In the genomic region with DNA sequence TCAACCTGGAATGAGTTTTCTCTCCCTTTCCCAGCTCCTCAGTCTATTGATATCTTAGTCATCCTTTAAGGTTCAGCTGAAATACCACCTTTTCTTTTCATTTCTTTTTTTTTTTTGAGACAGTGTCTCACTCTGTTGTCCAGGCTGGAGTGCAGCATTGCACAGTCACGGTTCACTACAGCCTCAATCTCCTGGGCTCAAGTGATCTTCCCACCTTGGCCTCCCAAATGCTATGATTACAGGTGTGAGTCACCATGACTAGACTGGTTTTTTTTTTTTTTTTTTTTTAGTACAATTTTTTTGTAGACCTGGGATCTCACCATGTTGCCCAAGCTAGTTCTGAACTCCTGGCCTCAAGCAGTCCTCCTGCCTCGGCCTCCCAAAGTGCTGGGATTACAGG, we compare ENCODE assay signal across 12 cellular contexts. TPM values are rescaled to one million over a fixed set of nuclear protein-coding genes. Genes with fewer than 3 reads are reported as not detected.
DNase-seq lines count a peak whose midpoint lies in the region; ATAC-seq and TF ChIP-seq lines count a peak whose summit lies in the region.
"Had no signal": no experiment of that assay in that cellular context is flagged by ENCODE, and none has a peak within 500 bp of the region (broad histone marks: within the 10 kb centered on the region; RNA-seq: fewer than 3 reads in every experiment).

No MANE protein-coding gene starts in this region.

- peak; percentile 59 for ATAC-seq in stimulated activated effector memory CD8-positive, alpha-beta T cell treated with anti-CD3 and anti-CD28 coated beads, Interleukin-12 subunit alpha, Interleukin-12 subunit beta, amount 100 ng/mL, for 72 hours
- ATAC-seq: effector memory CD8-positive, alpha-beta T cell; Right ventricle myocardium inferior had no signal

- TF ChIP-seq CTCF in MCF 10A (IDR thresholded peaks at IDR 0.05; ENCODE audit: unreplicated experiment) (no peak), breast epithelium (IDR thresholded peaks at IDR 0.05) (no peak), epithelial cell of esophagus (IDR thresholded peaks at IDR 0.05; ENCODE audit: insufficient read depth, low read depth, low read length, missing control alignments) (no peak), ascending aorta (IDR thresholded peaks at IDR 0.05) (no peak)

- peaks cover 21% of the 10 kb centered on the region for H3K36me3 Mint-ChIP-seq in MCF 10A (ENCODE audit: insufficient read depth, unreplicated experiment)
- H3K36me3 Mint-ChIP-seq in stimulated activated effector memory CD8-positive, alpha-beta T cell treated with anti-CD3 and anti-CD28 coated beads, Interleukin-12 subunit alpha, Interleukin-12 subunit beta, amount 100 ng/mL, for 72 hours, result peaks cover 14% of the 10 kb centered on the region

- CTCF ChIA-PET in MCF 10A (lab: Yijun Ruan, JAX), result interaction anchor here (0.6 to 1.0 kb wide), 3 partner anchors 41 to 119 kb away, joined by 3 to 4 read pairs (median 3); no protein-coding TSS in a partner anchor

- no peaks in the 10 kb centered on the region for H3K9me3 ChIP-seq in breast epithelium
- no peaks in the 10 kb centered on the region for H3K9me3 ChIP-seq in ascending aorta

- H3K4me1 ChIP-seq in breast epithelium, result no peaks in the 10 kb centered on the region
- H3K4me1 ChIP-seq in ascending aorta, result peaks cover 2 to 19% of the 10 kb centered on the region in 2 donors

- no peaks in the 10 kb centered on the region for H3K27me3 Mint-ChIP-seq in MCF 10A (ENCODE audit: insufficient read depth, unreplicated experiment)
- H3K27me3 Mint-ChIP-seq: effector memory CD8-positive, alpha-beta T cell had no signal

- no peak for TF ChIP-seq POLR2A in breast epithelium (IDR thresholded peaks at IDR 0.05)

- no peaks in the 10 kb centered on the region for H3K9me3 Mint-ChIP-seq in MCF 10A (ENCODE audit: unreplicated experiment)
- H3K9me3 Mint-ChIP-seq in stimulated activated effector memory CD8-positive, alpha-beta T cell treated with anti-CD3 and anti-CD28 coated beads, Interleukin-12 subunit alpha, Interleukin-12 subunit beta, amount 100 ng/mL, for 72 hours, result no peaks in the 10 kb centered on the region
- H3K9me3 Mint-ChIP-seq: effector memory CD8-positive, alpha-beta T cell had no signal

- intact Hi-C loops in MCF 10A (cut with micrococcal nuclease), result no loop called here
- intact Hi-C loops in breast epithelium (cut with DNase I; ENCODE audit: low total_unique reads), result no loop called here
- intact Hi-C loops in ascending aorta (cut with DNase I), result no loop called here

- no peaks in the 10 kb centered on the region for H3K4me1 Mint-ChIP-seq in MCF 10A (ENCODE audit: insufficient read depth, unreplicated experiment)
- peaks cover 22% of the 10 kb centered on the region for H3K4me1 Mint-ChIP-seq in stimulated activated effector memory CD8-positive, alpha-beta T cell treated with anti-CD3 and anti-CD28 coated beads, Interleukin-12 subunit alpha, Interleukin-12 subunit beta, amount 100 ng/mL, for 72 hours

- no peak overlapping the region for H3K27ac ChIP-seq in breast epithelium
- no peak overlapping the region for H3K27ac ChIP-seq in ascending aorta

- H3K27ac Mint-ChIP-seq in MCF 10A (ENCODE audit: low read depth, unreplicated experiment), result peak overlapping the region; percentile 58
- H3K27ac Mint-ChIP-seq in stimulated activated effector memory CD8-positive, alpha-beta T cell treated with anti-CD3 and anti-CD28 coated beads, Interleukin-12 subunit alpha, Interleukin-12 subunit beta, amount 100 ng/mL, for 72 hours, result no peak overlapping the region
- H3K27ac Mint-ChIP-seq: effector memory CD8-positive, alpha-beta T cell had no signal

- BruUV-seq in MCF 10A (replicated peaks; lab: Mats Ljungman, UMichigan), result no TSS peak

- H3K36me3 ChIP-seq in breast epithelium, result no peaks in the 10 kb centered on the region
- H3K36me3 ChIP-seq in ascending aorta, result no peaks in the 10 kb centered on the region

- H3K4me3 Mint-ChIP-seq in MCF 10A (ENCODE audit: unreplicated experiment), result no peak overlapping the region
- H3K4me3 Mint-ChIP-seq in stimulated activated effector memory CD8-positive, alpha-beta T cell treated with anti-CD3 and anti-CD28 coated beads, Interleukin-12 subunit alpha, Interleukin-12 subunit beta, amount 100 ng/mL, for 72 hours, result no peak overlapping the region
- H3K4me3 Mint-ChIP-seq: effector memory CD8-positive, alpha-beta T cell had no signal

- POLR2A ChIA-PET in MCF 10A (lab: Yijun Ruan, JAX), result interaction anchor here (0.6 to 1.5 kb wide), 4 partner anchors 9 to 130 kb away, joined by 3 read pairs; no protein-coding TSS in a partner anchor

- peak; percentile 55 for DNase-seq in MCF 10A (ENCODE audit: unreplicated experiment)
- DNase-seq in breast epithelium (ENCODE audit: low spot score in 2 of 2), result no peak
- DNase-seq in NCI-H226, result peak; percentile 58
- DNase-seq in epithelial cell of esophagus (ENCODE audit: low read depth), result peak; percentile 73
- no peak for DNase-seq in stimulated activated effector memory CD8-positive, alpha-beta T cell treated with anti-CD3 and anti-CD28 coated beads, Interleukin-12 subunit alpha, Interleukin-12 subunit beta, amount 100 ng/mL, for 72 hours (ENCODE audit: low spot score in 2 of 2)
- no peak for DNase-seq in ascending aorta (ENCODE audit: low spot score in 2 of 2)
- DNase-seq in NCI-H187 treated with DMSO at 0.1 percent for 48 hours (lab: John Stamatoyannopoulos, UW), result no peak
- DNase-seq in epidermal melanocyte (ENCODE audit: insufficient read length, low spot score), result no peak
- DNase-seq: effector memory CD8-positive, alpha-beta T cell; NCI-H2029; T1000 had no signal

- H3K27me3 ChIP-seq in breast epithelium, result no peaks in the 10 kb centered on the region
- no peaks in the 10 kb centered on the region for H3K27me3 ChIP-seq in ascending aorta

- H3K4me3 ChIP-seq in breast epithelium (no peak overlapping the region), epithelial cell of esophagus (ENCODE audit: low read length) (no peak overlapping the region), ascending aorta (no peak overlapping the region)

RNA-seq across cellular contexts. Expression of gene AFF1, which starts 28.9 kb away (rescaled TPM):
- total RNA-seq in MCF 10A (2022), result 56.2 and 61.9 TPM in 2 replicates
- 10 to 100 TPM; 67.2 to 80.5 (median 70.5) TPM for total RNA-seq in breast epithelium
- total RNA-seq in ascending aorta, result 112 TPM

Comparison
In these comparisons a context has a peak if more than half of its experiments do, and no peak if none do; other contexts are left out.
1. DNase-seq: peak in MCF 10A (single experiment), NCI-H226 (single experiment) and epithelial cell of esophagus (single experiment); none in breast epithelium (0 of 2), stimulated activated effector memory CD8-positive, alpha-beta T cell treated with anti-CD3 and anti-CD28 coated beads, Interleukin-12 subunit alpha, Interleukin-12 subunit beta, amount 100 ng/mL, for 72 hours (0 of 2), ascending aorta (0 of 2), NCI-H187 treated with DMSO at 0.1 percent for 48 hours (single experiment) and epidermal melanocyte (single experiment).